In the genomic region with DNA sequence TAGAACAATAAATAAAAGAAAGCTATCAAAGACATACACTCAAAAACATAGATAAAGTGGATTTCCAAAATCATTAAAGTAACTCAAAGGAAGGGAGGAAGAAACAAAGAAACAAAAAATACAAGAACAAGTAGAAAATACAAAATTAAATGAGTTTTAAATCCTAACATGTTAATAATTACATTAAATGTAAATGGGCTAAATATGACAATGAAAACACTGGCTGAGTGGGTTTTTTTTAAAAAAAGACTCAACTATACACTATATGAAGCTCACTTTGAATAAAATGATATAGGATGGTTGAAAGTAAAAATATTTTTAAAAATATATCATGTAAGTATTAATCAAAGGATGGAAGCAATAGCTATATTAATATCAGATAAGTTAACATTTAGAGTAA, we compare ENCODE assay signal across 35 cellular contexts.
"Had no signal": no experiment of that assay in that cellular context is flagged by ENCODE, and none has a peak within 500 bp of the region (broad histone marks: within the 10 kb centered on the region; RNA-seq: fewer than 3 reads in every experiment).

No MANE protein-coding gene starts in this region.

- H3K4me3 ChIP-seq: MG63 had no signal

- DNase-seq: Kasumi-1, MG63, MM.1S, MV-4-11, NCI-H1048, NCI-H1092, NCI-H1092 treated with DMSO at 0.1 percent for 48 hours, NCI-H1105, NCI-H1105 treated with DMSO at 0.1 percent for 48 hours, NCI-H1417, NCI-H1417 treated with DMSO at 0.1 percent for 48 hours, NCI-H1436, NCI-H1436 treated with DMSO at 0.1 percent for 48 hours, NCI-H146, NCI-H1694, NCI-H1694 treated with DMSO at 0.1 percent for 48 hours, NCI-H187, NCI-H187 treated with DMSO at 0.1 percent for 48 hours, NCI-H1930, NCI-H2029, NCI-H2029 treated with DMSO at 0.1 percent for 48 hours, NCI-H2081, NCI-H2081 treated with DMSO at 0.1 percent for 48 hours, NCI-H2107, NCI-H2171, NCI-H2171 treated with DMSO at 0.1 percent for 48 hours, NCI-H2227 treated with DMSO at 0.1 percent for 48 hours, NCI-H226, NCI-H345, NCI-H446, NCI-H446 treated with DMSO at 0.1 percent for 48 hours, NCI-H510A, NCI-H510A treated with DMSO at 0.1 percent for 48 hours, NCI-H524, NCI-H524 treated with DMSO at 0.1 percent for 48 hours had no signal

- H3K27me3 ChIP-seq: MG63 had no signal

- H3K9me3 ChIP-seq: MG63 had no signal

- H3K36me3 ChIP-seq: MG63 had no signal
